17 cellular contexts compared by ENCODE assay signal in genomic region chr14:94031880-94032279, GRCh38. TPM values are rescaled to one million over a fixed set of nuclear protein-coding genes. Genes with fewer than 3 reads are reported as not detected.
DNase-seq lines count a peak whose midpoint lies in the region; ATAC-seq, FAIRE-seq and TF ChIP-seq lines count a peak whose summit lies in the region.
"Had no signal": no experiment of that assay in that cellular context is flagged by ENCODE, and none has a peak within 500 bp of the region (broad histone marks: within the 10 kb centered on the region; RNA-seq: fewer than 3 reads in every experiment).

No MANE protein-coding gene starts in this region.

- H3K27me3 ChIP-seq in colonic mucosa, result no peaks in the 10 kb centered on the region
- H3K27me3 ChIP-seq in transverse colon, result no peaks in the 10 kb centered on the region

- TF ChIP-seq CTCF in colonic mucosa (IDR thresholded peaks at IDR 0.05) (no peak), transverse colon (IDR thresholded peaks at IDR 0.05) (no peak)

- intact Hi-C loops in colonic mucosa (cut with DNase I) (no loop called here), transverse colon (cut with DNase I; ENCODE audit: low total_unique reads) (no loop called here), head of caudate nucleus (cut with DNase I) (no loop called here)

- no peaks in the 10 kb centered on the region for H3K9me3 ChIP-seq in colonic mucosa
- H3K9me3 ChIP-seq in transverse colon, result no peaks in the 10 kb centered on the region

- H3K36me3 ChIP-seq in colonic mucosa, result no peaks in the 10 kb centered on the region
- no peaks in the 10 kb centered on the region for H3K36me3 ChIP-seq in transverse colon
- H3K36me3 ChIP-seq: BLaER1 treated with 17β-estradiol and CSF1 and Interleukin-3, amounts not matched to agents 10 nM and 100 nM had no signal

- TF ChIP-seq POLR2A in GM12892 (IDR thresholded peaks at IDR 0.05; ENCODE audit: low read depth, low read length), result no peak
- TF ChIP-seq POLR2A in transverse colon (IDR thresholded peaks at IDR 0.05), result no peak

- DNase-seq in GM12892 (ENCODE audit: insufficient read length), result no peak
- peak; percentile 45 for DNase-seq in NCI-H69 (lab: John Stamatoyannopoulos, UW)
- DNase-seq in colonic mucosa, result peak; percentile 49
- peak; percentile 43 for DNase-seq in transverse colon
- no peak for DNase-seq in ACHN
- DNase-seq in head of caudate nucleus, result no peak
- DNase-seq: CD8-positive, alpha-beta memory T cell; COR-L47; GDM1; H9 had no signal

- no peak overlapping the region for H3K27ac ChIP-seq in colonic mucosa
- H3K27ac ChIP-seq in transverse colon, result no peak overlapping the region
- H3K27ac ChIP-seq: 22Rv1; A549; BLaER1 treated with 17β-estradiol and CSF1 and Interleukin-3, amounts not matched to agents 10 nM and 100 nM had no signal

- H3K4me3 ChIP-seq in colonic mucosa (no peak overlapping the region), transverse colon (no peak overlapping the region)
- H3K4me3 ChIP-seq: A549; BLaER1 treated with 17β-estradiol and CSF1 and Interleukin-3, amounts not matched to agents 10 nM and 100 nM had no signal

- WGBS in transverse colon (ENCODE audit: low coverage in 1 of 2), 2 donors, result 68 to 71% methylated on average over 1 to 7 of the region's 7 CpGs

- in situ Hi-C loops in transverse colon (cut with MboI; ENCODE audit: low pct_ligation_motif_present in 1 of 4, low pct_unique_long_range_greater_than_20kb in 1 of 4, low sequenced_read_pairs in 3 of 4), result loop anchor here in 2 of 4 donors (10.0 kb wide), 1 partner anchor 103 kb away; no protein-coding TSS in a partner anchor
- in situ Hi-C loops in ACHN (cut with HindIII; ENCODE audit: low pct_ligation_motif_present, low pct_unique_long_range_greater_than_20kb, low sequenced_read_pairs), result no loop called here

- no peak for ATAC-seq in HG03095 (IDR thresholded peaks at IDR 0.05; ENCODE audit: unreplicated experiment)
- ATAC-seq: A549 had no signal

- no peak for TF ChIP-seq EP300 in transverse colon (IDR thresholded peaks at IDR 0.05; ENCODE audit: low read depth)

- FAIRE-seq in GM12892 (lab: Jason Lieb, UNC), result peak; percentile 5
- FAIRE-seq: A549, H1 had no signal

- H3K9ac ChIP-seq in colonic mucosa (ENCODE audit: low read depth in 2 of 2, low read length in 2 of 2), result no peak overlapping the region
- H3K9ac ChIP-seq: BLaER1 treated with 17β-estradiol and CSF1 and Interleukin-3, amounts not matched to agents 10 nM and 100 nM had no signal

- H3K4me1 ChIP-seq in colonic mucosa, result no peaks in the 10 kb centered on the region
- H3K4me1 ChIP-seq in transverse colon, result peaks cover 0 to 17% (median 7%) of the 10 kb centered on the region in 4 donors

RNA-seq across cellular contexts. Expression of gene OTUB2, which starts 5.7 kb away (rescaled TPM):
- 0.57 TPM for polyA plus RNA-seq in GM12892 (2012; ENCODE audit: missing spikeins)
- total RNA-seq in colonic mucosa (1 to 10 TPM; 2.2 to 2.7 TPM), transverse colon (1 to 10 TPM in 2 of 4 donors, not detected in 2; 2.6 to 2.7 TPM)

RNA-seq across cellular contexts. Expression of gene CCDC197, which starts 34.8 kb away (rescaled TPM):
- not detected for polyA plus RNA-seq in GM12892 (2012; ENCODE audit: missing spikeins)
- not detected for total RNA-seq in colonic mucosa
- not detected for total RNA-seq in transverse colon
- total RNA-seq: CD8-positive, alpha-beta memory T cell; H1; H9; HT1080 had no signal
- polyA plus RNA-seq: A549; AG04450; CD8-positive, alpha-beta memory T cell; H1 had no signal

RNA-seq across cellular contexts. Expression of gene DDX24, which starts 49.1 kb away (rescaled TPM):
- 147 TPM for polyA plus RNA-seq in GM12892 (2012; ENCODE audit: missing spikeins)
- total RNA-seq in colonic mucosa (100 to 1,000 TPM; 110 to 142 TPM), transverse colon (100 to 1,000 TPM in 1 of 4 donors, 10 to 100 TPM in 3; 70.2 to 319 (median 87.7) TPM)

RNA-seq across cellular contexts. Expression of gene IFI27L1, which starts 49.2 kb away (rescaled TPM):
- 25.2 TPM for polyA plus RNA-seq in GM12892 (2012; ENCODE audit: missing spikeins)
- total RNA-seq in colonic mucosa, result 10 to 100 TPM; 15.8 to 27.4 TPM
- 10 to 100 TPM in 3 of 4 donors, not detected in 1; 12.3 to 21.3 (median 17.9) TPM for total RNA-seq in transverse colon

RNA-seq across cellular contexts. Expression of gene ASB2, which starts 55.5 kb away (rescaled TPM):
- polyA plus RNA-seq in GM12892 (2012; ENCODE audit: missing spikeins), result 25.2 TPM
- total RNA-seq in colonic mucosa (10 to 100 TPM in 1 of 2 donors, 1 to 10 TPM in 1; 1.3 to 13.4 TPM), transverse colon (10 to 100 TPM; 22.1 to 35.8 (median 27.9) TPM)
- total RNA-seq: HT1080 had no signal

Comparison
In these comparisons a context has a peak if more than half of its experiments do, and no peak if none do; other contexts are left out.
1. DNase-seq: peak in NCI-H69 (single experiment), colonic mucosa (single experiment) and transverse colon (single experiment); none in GM12892 (single experiment), ACHN (single experiment) and head of caudate nucleus (0 of 42).